In the genomic region with DNA sequence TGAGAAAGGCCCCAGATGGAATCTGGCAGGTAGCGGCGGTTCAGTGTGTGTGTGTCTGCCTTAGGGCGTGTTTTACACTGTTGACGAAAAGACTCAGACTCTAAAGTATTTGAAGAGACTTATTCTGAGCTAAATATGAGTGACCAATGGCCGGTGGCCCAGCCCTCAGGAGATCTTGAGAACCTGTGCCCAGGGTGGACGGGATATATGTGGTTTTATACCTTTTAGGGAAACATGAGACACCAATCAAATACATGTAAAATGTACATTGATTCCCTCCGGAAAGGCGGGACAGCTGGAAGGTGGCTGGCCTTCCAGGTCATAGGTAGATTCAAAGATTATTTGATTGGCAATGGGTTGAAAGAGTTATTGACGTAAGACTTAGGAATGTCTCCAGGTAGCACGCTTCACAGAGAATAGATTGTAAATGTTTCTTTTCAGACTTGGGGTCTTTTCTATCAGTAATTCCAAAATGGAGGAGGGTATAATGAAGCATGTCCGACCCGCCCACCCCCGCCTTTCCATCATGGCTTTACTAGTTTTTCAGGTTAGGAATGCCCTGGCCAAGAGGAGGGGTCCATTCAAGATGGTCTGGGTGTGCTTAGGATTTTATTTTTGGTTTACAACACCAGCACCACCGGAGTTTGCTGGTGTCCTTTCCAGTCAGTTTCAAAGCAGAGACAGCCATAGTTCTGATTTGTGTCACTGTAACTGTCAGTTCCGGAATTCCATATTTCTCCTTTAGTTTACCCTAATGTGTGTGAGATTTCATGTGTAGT, we compare ENCODE assay signal across 8 cellular contexts. TPM values are rescaled to one million over a fixed set of nuclear protein-coding genes. Genes with fewer than 3 reads are reported as not detected.
DNase-seq lines count a peak whose midpoint lies in the region; ATAC-seq, FAIRE-seq and TF ChIP-seq lines count a peak whose summit lies in the region.

No MANE protein-coding gene starts in this region.

- DNase-seq in GM12865 (ENCODE audit: low read depth): peak; percentile 33
- DNase-seq in Karpas-422: no peak
- DNase-seq in chondrocyte (ENCODE audit: low spot score): no peak
- no peak for DNase-seq in lower lobe of right lung
- DNase-seq in upper lobe of right lung: no peak
- DNase-seq in HuH-7.5 (ENCODE audit: low spot score): no peak
- no peak for DNase-seq in GM19239 (ENCODE audit: insufficient read length, low spot score)

- TF ChIP-seq CTCF in GM12865 (IDR thresholded peaks at IDR 0.05; ENCODE audit: insufficient read depth, low read depth, low read length, missing control alignments) (no peak), chondrocyte (IDR thresholded peaks at IDR 0.05) (no peak), lower lobe of right lung (IDR thresholded peaks at IDR 0.05) (no peak), upper lobe of right lung (IDR thresholded peaks at IDR 0.05) (no peak)

- peaks cover 69% of the 10 kb centered on the region for H3K36me3 ChIP-seq in Karpas-422 (ENCODE audit: insufficient read depth, low read length)
- H3K36me3 ChIP-seq in lower lobe of right lung: peaks cover 34% of the 10 kb centered on the region
- H3K36me3 ChIP-seq in upper lobe of right lung: peaks cover 15% of the 10 kb centered on the region

- peaks cover 24% of the 10 kb centered on the region for H3K36me3 Mint-ChIP-seq in chondrocyte (ENCODE audit: low read depth)

- peaks cover 69% of the 10 kb centered on the region for H3K79me2 ChIP-seq in Karpas-422 (ENCODE audit: low read length)

- H3K4me3 Mint-ChIP-seq in chondrocyte (ENCODE audit: unreplicated experiment): peak overlapping the region; percentile 92

- H3K27ac ChIP-seq in Karpas-422 (ENCODE audit: low read length): peak overlapping the region; percentile 39; the same call in 1 of the 2 replicates
- peak overlapping the region; percentile 87 for H3K27ac ChIP-seq in lower lobe of right lung
- peak overlapping the region; percentile 85 for H3K27ac ChIP-seq in upper lobe of right lung

- H3K27me3 Mint-ChIP-seq in chondrocyte (ENCODE audit: low read depth): no peaks in the 10 kb centered on the region

- H3K4me3 ChIP-seq in GM12865 (ENCODE audit: low read depth, low read length) (peak overlapping the region; percentile 99), Karpas-422 (ENCODE audit: low read length) (peak overlapping the region; percentile 94), lower lobe of right lung (peak overlapping the region; percentile 75), upper lobe of right lung (peak overlapping the region; percentile 90)

- H3K9me3 Mint-ChIP-seq in chondrocyte (ENCODE audit: low read depth): no peaks in the 10 kb centered on the region

- H3K9me2 ChIP-seq in Karpas-422 (replicated peaks; ENCODE audit: insufficient read depth, low read length): no peaks in the 10 kb centered on the region

- peak overlapping the region; percentile 72 for H3K4me2 ChIP-seq in Karpas-422 (ENCODE audit: low read depth, low read length, poor library complexity, severe bottlenecking)

- H3K27ac Mint-ChIP-seq in chondrocyte (ENCODE audit: unreplicated experiment): peak overlapping the region; percentile 99

- H3K4me1 ChIP-seq in Karpas-422 (ENCODE audit: low read length) (peaks cover 17% of the 10 kb centered on the region), lower lobe of right lung (peaks cover 20% of the 10 kb centered on the region), upper lobe of right lung (peaks cover 19% of the 10 kb centered on the region)

- no peak for FAIRE-seq in GM19239 (lab: Jason Lieb, UNC)

- ATAC-seq in lower lobe of right lung: peak; percentile 37 to 58
- ATAC-seq in upper lobe of right lung: peak; percentile 13
- no peak for ATAC-seq in HG03469 (IDR thresholded peaks at IDR 0.05; ENCODE audit: unreplicated experiment)

- peaks cover 27% of the 10 kb centered on the region for H3K4me1 Mint-ChIP-seq in chondrocyte (ENCODE audit: low read depth)

- intact Hi-C loops in lower lobe of right lung (cut with DNase I): no loop called here
- intact Hi-C loops in upper lobe of right lung (cut with DNase I): no loop called here

- peak overlapping the region; percentile 86; the same call in 1 of the 2 replicates for H2AFZ ChIP-seq in Karpas-422 (ENCODE audit: low read length)

- H3K9me3 ChIP-seq in Karpas-422 (ENCODE audit: low read length) (peaks cover 21% of the 10 kb centered on the region), lower lobe of right lung (peaks cover 4% of the 10 kb centered on the region), upper lobe of right lung (peaks cover 1% of the 10 kb centered on the region)

- peak overlapping the region; percentile 83 for H3K9ac ChIP-seq in Karpas-422 (ENCODE audit: low read length)

- H4K20me1 ChIP-seq in Karpas-422 (ENCODE audit: insufficient read depth, low read depth, low read length): no peaks in the 10 kb centered on the region

- H3K27me3 ChIP-seq in Karpas-422 (ENCODE audit: low read length) (no peaks in the 10 kb centered on the region), lower lobe of right lung (ENCODE audit: low read depth) (no peaks in the 10 kb centered on the region), upper lobe of right lung (no peaks in the 10 kb centered on the region)

RNA-seq across cellular contexts. Expression of gene ZNF529, which starts 1.0 kb away (rescaled TPM):
- total RNA-seq in Karpas-422 (2014; rRNA removed; shearing (Covaris generic); ENCODE audit: low replicate concordance): 12.2 and 23.1 TPM in 2 replicates
- total RNA-seq in chondrocyte (13.7 to 18.6 TPM (median 14.1 TPM) in 3 replicates), lower lobe of right lung (10.6 TPM), upper lobe of right lung (8.4 TPM)

RNA-seq across cellular contexts. Expression of gene ZNF382, which starts 31.0 kb away (rescaled TPM):
- total RNA-seq in Karpas-422 (2014; rRNA removed; shearing (Covaris generic); ENCODE audit: low replicate concordance): 2.9 and 6.1 TPM in 2 replicates
- total RNA-seq in chondrocyte (10.7 to 17.3 TPM (median 12.5 TPM) in 3 replicates), lower lobe of right lung (5.2 TPM), upper lobe of right lung (4.9 TPM)

RNA-seq across cellular contexts. Expression of gene ZNF260, which starts 46.1 kb away (rescaled TPM):
- 9.6 and 31.6 TPM in 2 replicates for total RNA-seq in Karpas-422 (2014; rRNA removed; shearing (Covaris generic); ENCODE audit: low replicate concordance)
- total RNA-seq in chondrocyte: 14.0 to 16.6 TPM (median 15.5 TPM) in 3 replicates
- 12.5 TPM for total RNA-seq in lower lobe of right lung
- 10.5 TPM for total RNA-seq in upper lobe of right lung
